Comparison of ENCODE assay signal across 13 cellular contexts in genomic region chr13:30346789-30347167, GRCh38. TPM values are rescaled to one million over a fixed set of nuclear protein-coding genes. Genes with fewer than 3 reads are reported as not detected.
DNase-seq lines count a peak whose midpoint lies in the region; ATAC-seq, FAIRE-seq and TF ChIP-seq lines count a peak whose summit lies in the region.
"Had no signal": no experiment of that assay in that cellular context is flagged by ENCODE, and none has a peak within 500 bp of the region (broad histone marks: within the 10 kb centered on the region; RNA-seq: fewer than 3 reads in every experiment).

No MANE protein-coding gene starts in this region.

- H3K27ac Mint-ChIP-seq in memory B cell: no peak overlapping the region

- peaks cover 25% of the 10 kb centered on the region for H3K4me1 Mint-ChIP-seq in memory B cell

- intact Hi-C loops in left colon (cut with DNase I, micrococcal nuclease): no loop called here

- no peaks in the 10 kb centered on the region for H3K27me3 Mint-ChIP-seq in memory B cell

- H3K9me3 ChIP-seq in MM.1S (replicated peaks; ENCODE audit: insufficient read depth, low read length): no peaks in the 10 kb centered on the region
- H3K9me3 ChIP-seq: colonic mucosa had no signal

- peak overlapping the region; percentile 44 for H3K4me3 Mint-ChIP-seq in memory B cell

- no peaks in the 10 kb centered on the region for H3K9me2 ChIP-seq in MM.1S (replicated peaks; ENCODE audit: insufficient read depth, low read length)

- H3K79me2 ChIP-seq in MM.1S (ENCODE audit: low read length): no peaks in the 10 kb centered on the region

- no peaks in the 10 kb centered on the region for H3K27me3 ChIP-seq in MM.1S (replicated peaks; ENCODE audit: insufficient read depth, low read length)
- H3K27me3 ChIP-seq: colonic mucosa had no signal

- no peaks in the 10 kb centered on the region for H3F3A ChIP-seq in MM.1S (ENCODE audit: insufficient read depth, low read length)

- no peak overlapping the region for H3K27ac ChIP-seq in MM.1S (ENCODE audit: low read length)
- H3K27ac ChIP-seq: colonic mucosa had no signal

- FAIRE-seq in GM18507 (lab: Jason Lieb, UNC): peak; percentile 36

- DNase-seq in GM18507 (ENCODE audit: extremely low spot score, insufficient read length, low read depth) (no peak), memory B cell (ENCODE audit: low spot score in 2 of 2) (no peak), cerebellum (ENCODE audit: low spot score) (no peak), left colon (no peak), NCI-H2029 treated with DMSO at 0.1 percent for 48 hours (lab: John Stamatoyannopoulos, UW) (no peak), MM.1S (no peak)
- DNase-seq: foreskin melanocyte, NCI-H774, SW 1271 had no signal

- no peak overlapping the region for H3K4me3 ChIP-seq in MM.1S (ENCODE audit: low read length)
- H3K4me3 ChIP-seq: colonic mucosa had no signal

- H3K9me3 Mint-ChIP-seq in memory B cell: no peaks in the 10 kb centered on the region

- TF ChIP-seq CTCF in MM.1S (IDR thresholded peaks at IDR 0.05; ENCODE audit: low read length): no peak

- no peak overlapping the region for H2AFZ ChIP-seq in MM.1S (ENCODE audit: low read length)

- H3K36me3 Mint-ChIP-seq in memory B cell: peaks cover 20% of the 10 kb centered on the region

- H3K36me3 ChIP-seq in MM.1S (replicated peaks; ENCODE audit: insufficient read depth, low read length): no peaks in the 10 kb centered on the region
- H3K36me3 ChIP-seq: colonic mucosa had no signal

- no peaks in the 10 kb centered on the region for H4K20me1 ChIP-seq in MM.1S (ENCODE audit: insufficient read depth, low read length)

- peaks cover 6% of the 10 kb centered on the region; the same call in 1 of the 2 replicates for H3K4me1 ChIP-seq in MM.1S (ENCODE audit: low read length)
- H3K4me1 ChIP-seq: colonic mucosa had no signal

- ATAC-seq in GM21390 (IDR thresholded peaks at IDR 0.05; ENCODE audit: unreplicated experiment) (peak; percentile 53), HG03460 (IDR thresholded peaks at IDR 0.05; ENCODE audit: unreplicated experiment) (peak; percentile 30), memory B cell (ENCODE audit: low read depth) (peak; percentile 40), left colon (no peak)
- ATAC-seq: left lobe of liver had no signal

- H3K9ac ChIP-seq in MM.1S (ENCODE audit: low read length): no peak overlapping the region

- no peak overlapping the region for H3K4me2 ChIP-seq in MM.1S (ENCODE audit: low read depth, low read length)

RNA-seq across cellular contexts. Expression of gene KATNAL1, which starts 39.4 kb away (rescaled TPM):
- total RNA-seq in cerebellum (57.0 TPM), left colon (1 to 10 TPM; 3.3 to 9.4 TPM)
